ENCODE assay signal across 9 cellular contexts in genomic region chr14:80850197-80850814, GRCh38.
DNase-seq lines count a peak whose midpoint lies in the region; ATAC-seq and TF ChIP-seq lines count a peak whose summit lies in the region.
"Had no signal": no experiment of that assay in that cellular context is flagged by ENCODE, and none has a peak within 500 bp of the region (broad histone marks: within the 10 kb centered on the region; RNA-seq: fewer than 3 reads in every experiment).

No MANE protein-coding gene starts in this region.

- H3K4me2 ChIP-seq in OCI-LY3 (ENCODE audit: low read length): no peak overlapping the region

- ATAC-seq in HG02852 (IDR thresholded peaks at IDR 0.05; ENCODE audit: unreplicated experiment): peak; percentile 50
- no peak for ATAC-seq in stimulated activated naive CD8-positive, alpha-beta T cell treated with anti-CD3 and anti-CD28 coated beads, Interleukin-15, amount 100 ng/mL, for 72 hours

- H2AFZ ChIP-seq in OCI-LY3 (ENCODE audit: low read depth, low read length): no peak overlapping the region

- H3K4me3 ChIP-seq in OCI-LY3 (ENCODE audit: low read length) (no peak overlapping the region), esophagus muscularis mucosa (no peak overlapping the region)

- no peaks in the 10 kb centered on the region for H4K20me1 ChIP-seq in OCI-LY3 (ENCODE audit: insufficient read depth, low read length)

- no peak overlapping the region for H3K27ac ChIP-seq in OCI-LY3 (ENCODE audit: low read length)
- H3K27ac ChIP-seq in esophagus muscularis mucosa (replicated peaks in 1 of 4): no peak overlapping the region

- no peaks in the 10 kb centered on the region for H3K79me2 ChIP-seq in OCI-LY3 (ENCODE audit: low read length)

- H3K4me1 Mint-ChIP-seq in stimulated activated naive CD8-positive, alpha-beta T cell treated with anti-CD3 and anti-CD28 coated beads, Interleukin-15, amount 100 ng/mL, for 72 hours: no peaks in the 10 kb centered on the region

- whole genome bisulfite sequencing in esophagus muscularis mucosa: 22% methylated on average over 4 of the region's 4 CpGs

- no peak for TF ChIP-seq EP300 in esophagus muscularis mucosa (IDR thresholded peaks at IDR 0.05)

- intact Hi-C loops in esophagus muscularis mucosa (cut with DNase I): loop anchor here (2.0 to 10.0 kb wide), 2 partner anchors 794 to 1886 kb away; no protein-coding TSS in a partner anchor

- no peaks in the 10 kb centered on the region for H3K27me3 Mint-ChIP-seq in stimulated activated naive CD8-positive, alpha-beta T cell treated with anti-CD3 and anti-CD28 coated beads, Interleukin-15, amount 100 ng/mL, for 72 hours
- H3K27me3 Mint-ChIP-seq: activated naive CD8-positive, alpha-beta T cell had no signal

- peak; percentile 85 for TF ChIP-seq CTCF in OCI-LY3 (IDR thresholded peaks at IDR 0.05; ENCODE audit: low read depth, low read length)
- TF ChIP-seq CTCF in esophagus muscularis mucosa (IDR thresholded peaks at IDR 0.05): peak; percentile 66 to 69 (median 68)

- DNase-seq in NCI-H2081 (lab: John Stamatoyannopoulos, UW): peak; percentile 4 to 23
- DNase-seq in NCI-H2081 treated with DMSO at 0.1 percent for 48 hours (lab: John Stamatoyannopoulos, UW): no peak
- DNase-seq in esophagus muscularis mucosa (ENCODE audit: extremely low spot score): no peak
- peak; percentile 10 for DNase-seq in pulmonary artery endothelial cell (ENCODE audit: low read depth, low spot score)
- no peak for DNase-seq in stimulated activated naive CD8-positive, alpha-beta T cell treated with anti-CD3 and anti-CD28 coated beads, Interleukin-15, amount 100 ng/mL, for 72 hours
- DNase-seq in UCSD-AML1 (lab: John Stamatoyannopoulos, UW; ENCODE audit: unreplicated experiment): no peak

- H3K9me3 Mint-ChIP-seq in stimulated activated naive CD8-positive, alpha-beta T cell treated with anti-CD3 and anti-CD28 coated beads, Interleukin-15, amount 100 ng/mL, for 72 hours: no peaks in the 10 kb centered on the region

- H3K36me3 ChIP-seq in OCI-LY3 (replicated peaks; ENCODE audit: low read depth, low read length) (no peaks in the 10 kb centered on the region), esophagus muscularis mucosa (no peaks in the 10 kb centered on the region)

- H3K27me3 ChIP-seq in OCI-LY3 (ENCODE audit: low read depth, low read length) (no peaks in the 10 kb centered on the region), esophagus muscularis mucosa (no peaks in the 10 kb centered on the region)

- H3K27ac Mint-ChIP-seq in stimulated activated naive CD8-positive, alpha-beta T cell treated with anti-CD3 and anti-CD28 coated beads, Interleukin-15, amount 100 ng/mL, for 72 hours: no peak overlapping the region
- H3K27ac Mint-ChIP-seq: activated naive CD8-positive, alpha-beta T cell had no signal

- H3K9me3 ChIP-seq in OCI-LY3 (ENCODE audit: insufficient read depth, low read length) (no peaks in the 10 kb centered on the region), esophagus muscularis mucosa (no peaks in the 10 kb centered on the region)

- no peak overlapping the region for H3K9ac ChIP-seq in OCI-LY3 (ENCODE audit: low read length)

- H3K4me1 ChIP-seq in OCI-LY3 (ENCODE audit: low read length) (no peaks in the 10 kb centered on the region), esophagus muscularis mucosa (peaks cover 0 to 12% (median 11%) of the 10 kb centered on the region in 4 donors)

- TF ChIP-seq POLR2A in esophagus muscularis mucosa (IDR thresholded peaks at IDR 0.05; ENCODE audit: low read depth): no peak

- H3K4me3 Mint-ChIP-seq in stimulated activated naive CD8-positive, alpha-beta T cell treated with anti-CD3 and anti-CD28 coated beads, Interleukin-15, amount 100 ng/mL, for 72 hours: no peak overlapping the region
- H3K4me3 Mint-ChIP-seq: activated naive CD8-positive, alpha-beta T cell had no signal

Comparison
In these comparisons a context has a peak if more than half of its experiments do, and no peak if none do; other contexts are left out.
1. DNase-seq: peak in NCI-H2081 (2 of 2) and pulmonary artery endothelial cell (single experiment); none in NCI-H2081 treated with DMSO at 0.1 percent for 48 hours (single experiment), esophagus muscularis mucosa (single experiment), stimulated activated naive CD8-positive, alpha-beta T cell treated with anti-CD3 and anti-CD28 coated beads, Interleukin-15, amount 100 ng/mL, for 72 hours (0 of 2) and UCSD-AML1 (single experiment).